2 cellular contexts compared by ENCODE assay signal in genomic region chr15:88623632-88624031, GRCh38.
TF ChIP-seq lines count a peak whose summit lies in the region.

No MANE protein-coding gene starts in this region.

TF ChIP-seq in SK-N-SH, 30 proteins besides CTCF, POLR2A, EP300 and RAD21 (continued from another document):
- TF ChIP-seq GABPA (IDR thresholded peaks at IDR 0.05; ENCODE audit: low read depth) (no peak), RCOR1 (IDR thresholded peaks at IDR 0.05; ENCODE audit: low read length) (no peak), JUND (IDR thresholded peaks at IDR 0.05) (no peak), GATA2 (CRISPR knock-in tag; IDR thresholded peaks at IDR 0.05) (no peak), REST (IDR thresholded peaks at IDR 0.05; ENCODE audit: low read depth, low read length) (no peak), MEF2A (IDR thresholded peaks at IDR 0.05; ENCODE audit: borderline replicate concordance, low read depth) (no peak), RFX5 (IDR thresholded peaks at IDR 0.05; ENCODE audit: low read length) (no peak)
- TF ChIP-seq, protein P1, sequence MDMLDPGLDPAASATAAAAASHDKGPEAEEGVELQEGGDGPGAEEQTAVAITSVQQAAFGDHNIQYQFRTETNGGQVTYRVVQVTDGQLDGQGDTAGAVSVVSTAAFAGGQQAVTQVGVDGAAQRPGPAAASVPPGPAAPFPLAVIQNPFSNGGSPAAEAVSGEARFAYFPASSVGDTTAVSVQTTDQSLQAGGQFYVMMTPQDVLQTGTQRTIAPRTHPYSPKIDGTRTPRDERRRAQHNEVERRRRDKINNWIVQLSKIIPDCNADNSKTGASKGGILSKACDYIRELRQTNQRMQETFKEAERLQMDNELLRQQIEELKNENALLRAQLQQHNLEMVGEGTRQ (IDR thresholded peaks at IDR 0.05; ENCODE audit: borderline replicate concordance, low read depth, low read length): no peak
- TF ChIP-seq, protein P2, sequence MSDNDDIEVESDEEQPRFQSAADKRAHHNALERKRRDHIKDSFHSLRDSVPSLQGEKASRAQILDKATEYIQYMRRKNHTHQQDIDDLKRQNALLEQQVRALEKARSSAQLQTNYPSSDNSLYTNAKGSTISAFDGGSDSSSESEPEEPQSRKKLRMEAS (IDR thresholded peaks at IDR 0.05; ENCODE audit: low read depth): no peak

TF ChIP-seq in WTC11, 78 proteins besides CTCF, POLR2A, EP300 and RAD21 (continued from another document):
- TF ChIP-seq, protein P3, sequence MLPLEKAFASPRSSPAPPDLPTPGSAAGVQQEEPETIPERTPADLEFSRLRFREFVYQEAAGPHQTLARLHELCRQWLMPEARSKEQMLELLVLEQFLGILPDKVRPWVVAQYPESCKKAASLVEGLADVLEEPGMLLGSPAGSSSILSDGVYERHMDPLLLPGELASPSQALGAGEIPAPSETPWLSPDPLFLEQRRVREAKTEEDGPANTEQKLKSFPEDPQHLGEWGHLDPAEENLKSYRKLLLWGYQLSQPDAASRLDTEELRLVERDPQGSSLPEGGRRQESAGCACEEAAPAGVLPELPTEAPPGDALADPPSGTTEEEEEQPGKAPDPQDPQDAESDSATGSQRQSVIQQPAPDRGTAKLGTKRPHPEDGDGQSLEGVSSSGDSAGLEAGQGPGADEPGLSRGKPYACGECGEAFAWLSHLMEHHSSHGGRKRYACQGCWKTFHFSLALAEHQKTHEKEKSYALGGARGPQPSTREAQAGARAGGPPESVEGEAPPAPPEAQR (CRISPR knock-in tag; IDR thresholded peaks at IDR 0.05): no peak
- TF ChIP-seq HMGA2 (CRISPR knock-in tag; IDR thresholded peaks at IDR 0.05) (no peak), FOXK1 (CRISPR knock-in tag; IDR thresholded peaks at IDR 0.05) (no peak), ESRRA (CRISPR knock-in tag; IDR thresholded peaks at IDR 0.05; ENCODE audit: borderline replicate concordance) (no peak), SMAD3 (CRISPR knock-in tag; IDR thresholded peaks at IDR 0.05; ENCODE audit: borderline replicate concordance) (no peak), ZNF263 (CRISPR knock-in tag; IDR thresholded peaks at IDR 0.05; ENCODE audit: low read depth) (no peak)
- TF ChIP-seq, protein P4, sequence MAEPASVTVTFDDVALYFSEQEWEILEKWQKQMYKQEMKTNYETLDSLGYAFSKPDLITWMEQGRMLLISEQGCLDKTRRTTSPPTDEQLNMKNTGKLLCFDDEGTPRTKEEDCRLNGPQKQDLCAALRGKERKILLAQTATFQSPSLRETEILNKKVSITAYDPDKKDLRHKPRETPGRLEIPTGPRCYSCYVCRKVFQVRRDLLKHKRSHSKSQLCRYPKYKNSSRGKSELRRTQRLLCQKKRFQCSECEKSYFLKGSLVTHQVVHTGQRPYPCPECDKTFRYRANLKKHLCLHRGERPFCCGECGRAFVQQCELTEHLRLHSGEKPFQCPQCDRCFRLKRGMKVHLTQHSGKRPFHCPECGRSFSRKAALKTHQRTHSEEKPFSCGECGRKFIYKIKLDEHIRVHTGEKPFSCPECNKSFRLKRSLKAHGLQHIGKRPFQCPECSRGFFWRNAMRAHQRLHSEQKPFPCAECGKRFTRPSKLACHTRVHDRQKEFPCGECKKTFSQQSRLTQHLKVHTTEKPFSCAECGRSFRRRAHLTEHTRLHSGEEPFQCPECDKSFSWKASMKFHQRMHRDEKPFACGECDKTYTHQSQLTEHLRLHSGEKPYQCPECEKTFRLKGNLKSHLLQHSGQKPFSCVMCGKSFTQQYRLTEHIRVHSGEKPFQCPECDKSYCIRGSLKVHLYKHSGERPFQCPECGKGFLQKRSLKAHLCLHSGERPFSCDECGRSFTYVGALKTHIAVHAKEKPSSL (CRISPR knock-in tag; conservative IDR thresholded peaks at IDR 0.05): no peak
